9 cellular contexts compared by ENCODE assay signal in the genomic region with DNA sequence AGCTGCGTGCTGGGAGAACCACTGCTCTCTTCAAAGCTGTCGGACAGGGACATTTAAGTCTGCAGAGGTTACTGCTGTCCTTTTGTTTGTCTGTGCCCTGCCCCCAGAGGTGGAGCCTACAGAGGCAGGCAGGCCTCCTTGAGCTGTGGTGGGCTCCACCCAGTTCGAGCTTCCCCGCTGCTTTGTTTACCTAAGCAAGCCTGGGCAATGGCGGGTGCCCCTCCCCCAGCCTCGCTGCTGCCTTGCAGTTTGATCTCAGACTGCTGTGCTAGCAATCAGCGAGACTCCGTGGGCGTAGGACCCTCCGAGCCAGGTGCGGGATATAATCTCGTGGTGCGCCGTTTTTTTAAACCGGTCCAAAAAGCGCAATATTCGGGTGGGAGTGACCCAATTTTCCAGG. TPM values are rescaled to one million over a fixed set of nuclear protein-coding genes. Genes with fewer than 3 reads are reported as not detected.
DNase-seq lines count a peak whose midpoint lies in the region; ATAC-seq, FAIRE-seq and TF ChIP-seq lines count a peak whose summit lies in the region.
"Not testable (repeated sequence)": the region's sequence is repeated elsewhere in the genome, so short reads cannot be mapped to it uniquely, and the experiment has no call there.
"Had no signal": no experiment of that assay in that cellular context is flagged by ENCODE, and none has a peak within 500 bp of the region (broad histone marks: within the 10 kb centered on the region; RNA-seq: fewer than 3 reads in every experiment).

No MANE protein-coding gene starts in this region.

- not testable (repeated sequence) for H4K91ac ChIP-seq in H1 (replicated peaks; ENCODE audit: insufficient read length, low read length)

- H4K5ac ChIP-seq in H1 (ENCODE audit: insufficient read length, low read depth, low read length) = not testable (repeated sequence)

- WGBS in H1 (ENCODE audit: extremely low coverage in 1 of 2, insufficient coverage in 1 of 2, insufficient read length in 1 of 2, insufficient replicate concordance in 2 of 2, low coverage in 1 of 2, low lambda C conversion rate in 2 of 2, missing lambda C conversion rate in 1 of 2), 2 experiments = 70% methylated on average over 12 of the region's 17 CpGs; no CpG with 5 or more reads in 1 of the 2 experiments

- not testable (repeated sequence) for H3K9me3 ChIP-seq in Caco-2; HUES48 (ENCODE audit: control insufficient read depth, insufficient read depth, low read length); H1 (ENCODE audit: insufficient read depth in 2 of 2, low read depth in 1 of 2, low read length in 1 of 2); iPS-18a (ENCODE audit: control insufficient read depth, low read depth, low read length)

- H3K23ac ChIP-seq in H1 (ENCODE audit: insufficient read length) = not testable (repeated sequence)

- H3K4me2 ChIP-seq in H1 (ENCODE audit: insufficient read depth in 1 of 2, low read depth in 2 of 2, low read length in 2 of 2) = peak overlapping the region; percentile 13 to 31; a peak in 2 of 4 replicates

- not testable (repeated sequence) for TF ChIP-seq EP300 in H1 (IDR thresholded peaks at IDR 0.05; ENCODE audit: borderline replicate concordance in 1 of 2, low read depth in 2 of 2, low read length in 2 of 2)

- not testable (repeated sequence) for H3K4ac ChIP-seq in H1 (replicated peaks; ENCODE audit: insufficient read length, low read depth, low read length)

- TF ChIP-seq POLR2A in H1 (IDR thresholded peaks at IDR 0.05; ENCODE audit: control extremely low read depth in 1 of 2, low read depth in 2 of 2, low read length in 2 of 2) = not testable (repeated sequence)

- H3K4me3 ChIP-seq in Caco-2 (ENCODE audit: low read depth, low read length) = not testable (repeated sequence)
- peak overlapping the region; percentile 20 for H3K4me3 ChIP-seq in H7 (ENCODE audit: insufficient read depth, low read depth, low read length)
- H3K4me3 ChIP-seq in HUES48 (ENCODE audit: low read depth, low read length) = peak overlapping the region; percentile 45; the same call in 1 of the 2 replicates
- H3K4me3 ChIP-seq in H1 (ENCODE audit: extremely low read depth in 1 of 4, insufficient read depth in 2 of 4, low read depth in 3 of 4, low read length in 4 of 4) = peak overlapping the region in 1 of 4 experiments; percentile 27; a peak in 2 of 8 replicates
- H3K4me3 ChIP-seq in iPS-18a (ENCODE audit: low read length) = peak overlapping the region; percentile 58

- not testable (repeated sequence) for H2BK5ac ChIP-seq in H1 (ENCODE audit: low read depth, low read length)

- H3K9ac ChIP-seq in HUES48 (ENCODE audit: low read depth, low read length); H1 (replicated peaks in 1 of 4; ENCODE audit: extremely low read depth in 1 of 4, low read depth in 3 of 4, low read length in 3 of 4); iPS-18a (ENCODE audit: low read length): not testable (repeated sequence)

- not testable (repeated sequence) for BruUV-seq in Caco-2 (replicated peaks; lab: Mats Ljungman, UMichigan)

- not testable (repeated sequence) for H3K27me3 Mint-ChIP-seq in Caco-2 (ENCODE audit: insufficient read depth, unreplicated experiment); mesothelial cell of epicardium (ENCODE audit: low read depth); progenitor cell of endocrine pancreas
- H3K27me3 Mint-ChIP-seq in WTC11 (ENCODE audit: low read depth) = peaks cover 18% of the 10 kb centered on the region

- not testable (repeated sequence) for H3K4me1 Mint-ChIP-seq in Caco-2 (ENCODE audit: low read depth, unreplicated experiment); mesothelial cell of epicardium; progenitor cell of endocrine pancreas (ENCODE audit: low read depth)
- H3K4me1 Mint-ChIP-seq in WTC11 = peaks cover 20% of the 10 kb centered on the region

- H3K79me2 ChIP-seq in H1 (ENCODE audit: control insufficient read depth in 1 of 2, insufficient read depth in 2 of 2, low read length in 2 of 2) = not testable (repeated sequence)

- not testable (repeated sequence) for H4K20me1 ChIP-seq in H1 (replicated peaks in 1 of 2; ENCODE audit: control insufficient read depth in 1 of 2, insufficient read depth in 2 of 2, low read length in 2 of 2)

- FAIRE-seq in H1 (lab: Jason Lieb, UNC) = not testable (repeated sequence)

- not testable (repeated sequence) for H3K14ac ChIP-seq in H1 (ENCODE audit: insufficient read length)

- not testable (repeated sequence) for H2BK15ac ChIP-seq in H1 (ENCODE audit: low read length)

- not testable (repeated sequence) for TF ChIP-seq CTCF in Caco-2 (IDR thresholded peaks at IDR 0.05; ENCODE audit: insufficient read depth in 1 of 2, low read depth in 1 of 2, low read length in 1 of 2, severe bottlenecking in 1 of 2, unreplicated experiment in 1 of 2); WTC11 (IDR thresholded peaks at IDR 0.05); H1 (IDR thresholded peaks at IDR 0.05; ENCODE audit: control extremely low read depth in 1 of 3, insufficient read depth in 1 of 3, low read depth in 1 of 3, low read length in 3 of 3); mesothelial cell of epicardium (IDR thresholded peaks at IDR 0.05; ENCODE audit: unreplicated experiment); progenitor cell of endocrine pancreas (IDR thresholded peaks at IDR 0.05; ENCODE audit: unreplicated experiment)

- H3K4me3 Mint-ChIP-seq in Caco-2 (ENCODE audit: unreplicated experiment) (peak overlapping the region; percentile 24), WTC11 (peak overlapping the region; percentile 80), mesothelial cell of epicardium (peak overlapping the region; percentile 53), progenitor cell of endocrine pancreas (ENCODE audit: low read depth) (peak overlapping the region; percentile 64)

- H4K8ac ChIP-seq in H1 (ENCODE audit: extremely low read depth, insufficient read depth, low read length) = 0 out of 2 replicates have a peak overlapping the region, but pooled peaks have one; percentile 79

- not testable (repeated sequence) for H2BK12ac ChIP-seq in H1 (ENCODE audit: low read depth, low read length)

- POLR2A ChIA-PET in Caco-2 (lab: Charles Lee); WTC11 (lab: Charles Lee): not testable (repeated sequence)
- POLR2A ChIA-PET in H1 (lab: Charles Lee; ENCODE audit: partially characterized antibody) = interaction anchor here (0.8 to 1.8 kb wide), 6 partner anchors 10 to 35 kb away, joined by 3 to 6 read pairs (median 4); a partner anchor contains a TSS

- H3K4me1 ChIP-seq in Caco-2; HUES48 (ENCODE audit: control insufficient read depth, insufficient read depth, low read length); H1 (replicated peaks in 1 of 4; ENCODE audit: control insufficient read depth in 3 of 4, insufficient read depth in 4 of 4, low read length in 3 of 4); iPS-18a (ENCODE audit: control insufficient read depth, low read depth, low read length): not testable (repeated sequence)

- H3K36me3 Mint-ChIP-seq in Caco-2 (ENCODE audit: insufficient read depth, unreplicated experiment); WTC11; mesothelial cell of epicardium; progenitor cell of endocrine pancreas (ENCODE audit: insufficient read depth): not testable (repeated sequence)

- not testable (repeated sequence) for H3K18ac ChIP-seq in H1 (ENCODE audit: extremely low read depth, low read length)

- not testable (repeated sequence) for H2BK120ac ChIP-seq in H1 (replicated peaks; ENCODE audit: low read depth, low read length)

- not testable (repeated sequence) for H3K27ac ChIP-seq in HUES48 (ENCODE audit: low read depth, low read length); H1 (ENCODE audit: low read depth, low read length); iPS-18a (ENCODE audit: low read length)

- intact Hi-C loops in Caco-2 (cut with micrococcal nuclease; ENCODE audit: unreplicated experiment) = not testable (repeated sequence)

- not testable (repeated sequence) for H3K79me1 ChIP-seq in H1 (ENCODE audit: low read depth, low read length)

- H3K56ac ChIP-seq in H1 (replicated peaks; ENCODE audit: insufficient read length, low read depth, low read length) = not testable (repeated sequence)

- not testable (repeated sequence) for H3K9me3 Mint-ChIP-seq in Caco-2 (ENCODE audit: unreplicated experiment); WTC11; mesothelial cell of epicardium; progenitor cell of endocrine pancreas (ENCODE audit: low read depth)

- not testable (repeated sequence) for H2AFZ ChIP-seq in H1 (ENCODE audit: low read length)

- not testable (repeated sequence) for H2AK5ac ChIP-seq in H1 (ENCODE audit: low read depth, low read length)

- H3K27ac Mint-ChIP-seq in Caco-2 (ENCODE audit: unreplicated experiment) (peak overlapping the region; percentile 2), WTC11 (peak overlapping the region; percentile 74; the same call in 1 of the 2 replicates), progenitor cell of endocrine pancreas (peak overlapping the region; percentile 92)
- not testable (repeated sequence) for H3K27ac Mint-ChIP-seq in mesothelial cell of epicardium

- CTCF ChIA-PET in Caco-2 (lab: Charles Lee); WTC11 (lab: Charles Lee): not testable (repeated sequence)
- CTCF ChIA-PET in H1 (lab: Charles Lee; ENCODE audit: partially characterized antibody) = interaction anchor here (1.2 kb wide), 1 partner anchor 64 kb away, joined by 3 read pairs; no protein-coding TSS in a partner anchor

- not testable (repeated sequence) for TF ChIP-seq RAD21 in H1 (IDR thresholded peaks at IDR 0.05 in 1 of 2, conservative IDR thresholded peaks at IDR 0.05 in 1 of 2; ENCODE audit: low read depth in 2 of 2, low read length in 2 of 2)

- not testable (repeated sequence) for DNase-seq in Caco-2; H7; WTC11 (ENCODE audit: low spot score); mesothelial cell of epicardium (ENCODE audit: low spot score in 2 of 2, unreplicated experiment in 2 of 2); progenitor cell of endocrine pancreas (ENCODE audit: low spot score, unreplicated experiment)
- peak in 1 of 2 experiments; percentile 65 for DNase-seq in H1 (ENCODE audit: low read depth in 1 of 2, low spot score in 2 of 2)

- not testable (repeated sequence) for H3K23me2 ChIP-seq in H1 (ENCODE audit: low read depth, low read length)

- H2BK20ac ChIP-seq in H1 (ENCODE audit: low read length) = not testable (repeated sequence)

- not testable (repeated sequence) for ATAC-seq in WTC11

- not testable (repeated sequence) for H3K36me3 ChIP-seq in Caco-2 (ENCODE audit: control insufficient read depth, insufficient read depth, low read length); H7 (replicated peaks; ENCODE audit: control insufficient read depth, insufficient read depth, low read length); HUES48 (ENCODE audit: control insufficient read depth, insufficient read depth, low read length); H1 (ENCODE audit: control insufficient read depth in 2 of 4, insufficient read depth in 4 of 4, low read length in 3 of 4); iPS-18a (ENCODE audit: control insufficient read depth, low read depth, low read length)

- H3K27me3 ChIP-seq in Caco-2 (replicated peaks; ENCODE audit: control insufficient read depth, insufficient read depth, low read length); H7 (ENCODE audit: control insufficient read depth, insufficient read depth, low read length); HUES48 (ENCODE audit: control insufficient read depth, insufficient read depth, low read length); H1 (replicated peaks in 1 of 4; ENCODE audit: control insufficient read depth in 3 of 4, extremely low read depth in 1 of 4, insufficient read depth in 3 of 4, low read length in 3 of 4); iPS-18a (ENCODE audit: control insufficient read depth, insufficient read depth, low read length): not testable (repeated sequence)

RNA-seq across cellular contexts. Expression of a gene that starts 35.1 kb away (rescaled TPM):
- total RNA-seq in Caco-2 (2022) (7.2 and 7.6 TPM in 2 replicates), WTC11 (2021) (57.1 to 63.9 TPM (median 59.0 TPM) in 3 replicates), mesothelial cell of epicardium (104 to 123 TPM (median 115 TPM) in 3 replicates), progenitor cell of endocrine pancreas (159 and 169 TPM in 2 replicates)
- total RNA-seq in H7 (2014; rRNA removed; shearing (Covaris generic)) = 45.4 and 85.7 TPM in 2 replicates
- 92.5 and 97.2 TPM in 2 replicates for total RNA-seq in H1 (2021; fragmentation: NEBNext Ultra II Directional; extraction: Animal tissue kit (Norgen Biotek cat#: 25700))
- polyA plus RNA-seq in H1 (2011; rRNA removed) = 46.8 and 79.6 TPM in 2 replicates
- polyA plus RNA-seq in H1 (2011; cell fraction: cytosol; rRNA removed) = 69.4 TPM
- 110 TPM for polyA plus RNA-seq in H1 (2011; cell fraction: nucleus; rRNA removed)
- polyA plus RNA-seq in H1 (2012, experiment 1 of 2) = 87.4 to 117 TPM (median 95.3 TPM) in 4 replicates
- 21.2 TPM for polyA plus RNA-seq in H1 (2012, experiment 2 of 2)
- polyA plus RNA-seq in H1 (2013, experiment 1 of 2) = 59.2 TPM
- 58.6 TPM for polyA plus RNA-seq in H1 (2013, experiment 2 of 2)
- 74.0 and 105 TPM in 2 replicates for polyA minus RNA-seq in H1 (2011; rRNA and poly(A)+ RNA removed)
- 39.4 TPM for polyA minus RNA-seq in H1 (2011; cell fraction: cytosol; rRNA and poly(A)+ RNA removed)
- polyA minus RNA-seq in H1 (2011; cell fraction: nucleus; rRNA and poly(A)+ RNA removed) = 81.6 TPM
- total RNA-seq: G401 had no signal

Comparison
In these comparisons a context has a peak if more than half of its experiments do, and no peak if none do; other contexts are left out.
1. H3K4me3 Mint-ChIP-seq: peak in every context shown above with its lines; median percentile 80 in WTC11; 64 in progenitor cell of endocrine pancreas; 53 in mesothelial cell of epicardium; 24 in Caco-2.